ENCODE assay signal across 1 cellular context in the genomic region with DNA sequence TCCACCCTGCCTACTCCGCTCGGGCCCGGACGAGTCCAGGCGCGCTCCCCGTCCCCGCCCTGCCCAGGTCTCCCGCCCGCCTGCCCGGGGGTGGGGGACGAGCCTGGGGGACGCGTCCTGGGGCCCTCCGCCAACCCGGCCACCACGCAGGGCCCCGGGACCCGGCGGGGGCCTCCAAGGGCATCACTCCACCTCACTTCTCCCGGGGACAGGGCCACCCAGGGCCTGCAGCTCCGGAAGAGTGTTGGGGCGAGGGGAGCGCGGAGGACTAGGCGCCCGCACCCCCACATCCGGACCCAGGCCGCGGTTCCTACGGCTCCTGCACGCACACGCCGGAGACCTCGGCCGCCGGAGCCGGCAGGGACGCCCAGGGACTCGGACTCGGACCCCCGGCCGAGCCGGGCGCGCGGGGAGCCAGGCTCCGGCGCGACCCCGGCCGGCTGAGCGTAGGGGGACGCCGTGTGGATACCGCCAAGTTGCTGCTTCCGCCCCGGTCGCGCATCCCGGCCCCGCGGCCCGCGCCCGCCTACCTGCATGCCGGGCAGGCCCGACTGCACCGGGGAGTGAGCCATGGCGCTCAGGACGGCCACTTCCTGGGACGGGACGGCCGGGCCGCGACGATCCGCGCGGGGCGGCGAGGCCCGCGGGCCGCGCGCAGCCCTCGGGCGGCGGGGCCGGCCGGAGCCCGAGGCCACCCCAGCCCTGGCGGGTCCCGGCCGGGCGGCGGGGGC.
TF ChIP-seq lines count a peak whose summit lies in the region.

No MANE protein-coding gene starts in this region.

TF ChIP-seq in WTC11, 78 proteins besides CTCF, POLR2A, EP300 and RAD21 (continued from another document):
- TF ChIP-seq, protein P1, sequence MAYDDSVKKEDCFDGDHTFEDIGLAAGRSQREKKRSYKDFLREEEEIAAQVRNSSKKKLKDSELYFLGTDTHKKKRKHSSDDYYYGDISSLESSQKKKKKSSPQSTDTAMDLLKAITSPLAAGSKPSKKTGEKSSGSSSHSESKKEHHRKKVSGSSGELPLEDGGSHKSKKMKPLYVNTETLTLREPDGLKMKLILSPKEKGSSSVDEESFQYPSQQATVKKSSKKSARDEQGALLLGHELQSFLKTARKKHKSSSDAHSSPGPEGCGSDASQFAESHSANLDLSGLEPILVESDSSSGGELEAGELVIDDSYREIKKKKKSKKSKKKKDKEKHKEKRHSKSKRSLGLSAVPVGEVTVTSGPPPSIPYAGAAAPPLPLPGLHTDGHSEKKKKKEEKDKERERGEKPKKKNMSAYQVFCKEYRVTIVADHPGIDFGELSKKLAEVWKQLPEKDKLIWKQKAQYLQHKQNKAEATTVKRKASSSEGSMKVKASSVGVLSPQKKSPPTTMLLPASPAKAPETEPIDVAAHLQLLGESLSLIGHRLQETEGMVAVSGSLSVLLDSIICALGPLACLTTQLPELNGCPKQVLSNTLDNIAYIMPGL (CRISPR knock-in tag; IDR thresholded peaks at IDR 0.05): peak; percentile 86
